8 cellular contexts compared by ENCODE assay signal in the genomic region with DNA sequence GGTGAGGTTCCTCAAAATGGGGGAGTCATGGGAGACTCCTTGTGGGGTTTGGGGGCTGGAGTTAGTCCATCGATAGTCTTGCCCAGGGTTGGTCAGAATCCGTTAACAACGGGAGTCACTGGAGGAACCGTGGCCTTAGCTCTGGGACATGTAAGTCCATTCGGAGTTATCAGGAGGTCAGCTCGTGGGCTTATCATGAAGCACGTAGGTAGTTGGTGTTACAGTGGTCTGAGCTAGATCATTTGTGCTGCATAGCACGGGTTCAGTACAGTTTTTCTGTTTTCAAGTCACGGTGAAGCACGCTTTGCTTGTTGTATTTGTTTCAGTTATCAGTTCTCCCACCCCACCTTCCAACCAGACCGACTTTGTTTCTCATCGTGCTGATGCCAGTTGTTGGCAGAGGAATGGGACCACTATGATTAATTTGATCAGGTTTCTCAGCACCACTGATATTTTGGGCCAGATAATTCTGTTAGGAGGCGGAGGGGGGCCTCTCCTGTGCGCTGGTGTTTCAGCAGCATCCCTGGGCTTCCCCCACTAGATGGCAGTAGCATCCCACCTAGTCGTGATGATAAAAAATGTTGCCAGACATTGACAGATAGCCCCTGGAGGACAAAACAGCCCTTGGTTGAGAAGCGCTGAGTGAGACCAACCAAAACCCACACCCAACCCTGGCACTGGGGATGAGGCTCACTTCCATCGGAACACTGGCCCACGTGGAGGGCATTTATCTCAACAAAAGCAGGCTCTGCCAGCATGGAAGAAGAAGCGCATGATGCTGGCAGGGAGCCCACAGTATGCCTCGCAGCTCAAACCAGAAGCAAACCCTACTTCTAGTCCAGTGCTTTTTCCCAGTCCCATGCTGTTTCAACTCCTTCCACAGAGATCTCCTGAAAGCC. TPM values are rescaled to one million over a fixed set of nuclear protein-coding genes. Genes with fewer than 3 reads are reported as not detected.
DNase-seq lines count a peak whose midpoint lies in the region; ATAC-seq and TF ChIP-seq lines count a peak whose summit lies in the region.

No MANE protein-coding gene starts in this region.

- H3K9me3 ChIP-seq in A673 (ENCODE audit: low read depth, low read length, poor library complexity, severe bottlenecking) (no peaks in the 10 kb centered on the region), left ventricle myocardium inferior (replicated peaks) (no peaks in the 10 kb centered on the region), uterus (no peaks in the 10 kb centered on the region)

- intact Hi-C loops in A673 (cut with micrococcal nuclease; ENCODE audit: unreplicated experiment) = loop anchor here (1.0 to 10.0 kb wide), 6 partner anchors 71 to 404 kb away; a partner anchor contains a TSS
- intact Hi-C loops in left ventricle myocardium inferior (cut with micrococcal nuclease) = loop anchor here (2.0 to 10.0 kb wide), 3 partner anchors 70 to 400 kb away; a partner anchor contains a TSS
- intact Hi-C loops in uterus (cut with DNase I; ENCODE audit: low total_unique reads) = loop anchor here (2.0 to 10.0 kb wide), 2 partner anchors 70 to 400 kb away; a partner anchor contains a TSS

- no peaks in the 10 kb centered on the region for H3K36me3 ChIP-seq in A673 (ENCODE audit: insufficient read depth, low read length, poor library complexity, severe bottlenecking)
- H3K36me3 ChIP-seq in left ventricle myocardium inferior = no peaks in the 10 kb centered on the region
- H3K36me3 ChIP-seq in rectal smooth muscle tissue (ENCODE audit: control insufficient read depth, insufficient read depth, low read length) = no peaks in the 10 kb centered on the region
- no peaks in the 10 kb centered on the region for H3K36me3 ChIP-seq in uterus

- H3K27ac ChIP-seq in A673 (ENCODE audit: low read depth, low read length, poor library complexity, severe bottlenecking) (no peak overlapping the region), left ventricle myocardium inferior (replicated peaks) (peak overlapping the region; percentile 96), rectal smooth muscle tissue (ENCODE audit: low read depth, low read length) (peak overlapping the region; percentile 55), uterus (peak overlapping the region in 1 of 2 donors; percentile 36)

- peaks cover 18% of the 10 kb centered on the region for H3K4me1 ChIP-seq in A673 (ENCODE audit: insufficient read depth, low read length, poor library complexity, severe bottlenecking)
- peaks cover 85% of the 10 kb centered on the region for H3K4me1 ChIP-seq in left ventricle myocardium inferior
- H3K4me1 ChIP-seq in rectal smooth muscle tissue (ENCODE audit: control insufficient read depth, insufficient read depth, low read length) = peaks cover 25% of the 10 kb centered on the region
- H3K4me1 ChIP-seq in uterus = peaks cover 2 to 13% of the 10 kb centered on the region in 2 donors

- H3K27me3 ChIP-seq in A673 (replicated peaks; ENCODE audit: insufficient read depth, low read depth, low read length, poor library complexity) = peaks cover 3% of the 10 kb centered on the region
- no peaks in the 10 kb centered on the region for H3K27me3 ChIP-seq in left ventricle myocardium inferior (ENCODE audit: low read depth)
- H3K27me3 ChIP-seq in rectal smooth muscle tissue (ENCODE audit: control insufficient read depth, insufficient read depth, low read length) = no peaks in the 10 kb centered on the region
- H3K27me3 ChIP-seq in uterus = no peaks in the 10 kb centered on the region

- H3K9ac ChIP-seq in rectal smooth muscle tissue (ENCODE audit: low read length) = no peak overlapping the region

- POLR2A ChIA-PET in A673 (lab: Charles Lee; ENCODE audit: low non-redundant PET) = no interaction called here

- H3K4me3 ChIP-seq in A673 (ENCODE audit: low read depth, low read length, poor library complexity, severe bottlenecking) (no peak overlapping the region), left ventricle myocardium inferior (peak overlapping the region; percentile 29), rectal smooth muscle tissue (ENCODE audit: low read length) (peak overlapping the region; percentile 58), uterus (peak overlapping the region in 1 of 2 donors; percentile 13)

- CTCF ChIA-PET in A673 (lab: Charles Lee) = interaction anchor here (0.9 to 2.0 kb wide), 2 partner anchors 396 to 405 kb away, joined by 4 to 6 read pairs; no protein-coding TSS in a partner anchor

- no peak for TF ChIP-seq POLR2A in uterus (IDR thresholded peaks at IDR 0.05)

- DNase-seq in A673 (ENCODE audit: low spot score) = peak; percentile 85
- peak; percentile 81 for DNase-seq in NCI-H1092 treated with DMSO at 0.1 percent for 48 hours (lab: John Stamatoyannopoulos, UW)
- DNase-seq in T-helper 1 cell = peak; percentile 49 to 83 (median 73)
- DNase-seq in amniotic stem cell (lab: John Stamatoyannopoulos, UW) = peak; percentile 47
- peak; percentile 89 for DNase-seq in left ventricle myocardium inferior
- DNase-seq in uterus = peak; percentile 82 to 86

- peak; percentile 89 for TF ChIP-seq CTCF in A673 (conservative IDR thresholded peaks at IDR 0.05; ENCODE audit: low read depth, low read length)
- peak; percentile 96 for TF ChIP-seq CTCF in left ventricle myocardium inferior (IDR thresholded peaks at IDR 0.05; ENCODE audit: borderline replicate concordance)
- TF ChIP-seq CTCF in uterus (IDR thresholded peaks at IDR 0.05) = peak; percentile 94 to 97 (median 95)

- no TSS peak for BruUV-seq in A673 (replicated peaks; lab: Mats Ljungman, UMichigan)

- peak; percentile 31 for ATAC-seq in GM18508 (IDR thresholded peaks at IDR 0.05; ENCODE audit: insufficient read depth, unreplicated experiment)

RNA-seq across cellular contexts. Expression of a gene that starts 2.2 kb away (rescaled TPM):
- total RNA-seq in A673 (2021) (67.9 and 70.3 TPM in 2 replicates), left ventricle myocardium inferior (23.8 TPM), uterus (10 to 100 TPM; 18.8 to 78.7 (median 57.7) TPM)

RNA-seq across cellular contexts. Expression of a gene that starts 45.6 kb away (rescaled TPM):
- not detected in 2 replicates for total RNA-seq in A673 (2021)
- total RNA-seq in left ventricle myocardium inferior = 0.66 TPM
- total RNA-seq in uterus = 1 to 10 TPM in 2 of 4 donors, under 1 TPM in 1, not detected in 1; 0.97 to 1.8 (median 1.2) TPM
